1 cellular context compared by ENCODE assay signal in genomic region chr1:205229399-205229861, GRCh38.
TF ChIP-seq lines count a peak whose summit lies in the region.

No MANE protein-coding gene starts in this region.

TF ChIP-seq in HepG2, 621 proteins besides CTCF, POLR2A, EP300 and RAD21:
- TF ChIP-seq, protein P1, sequence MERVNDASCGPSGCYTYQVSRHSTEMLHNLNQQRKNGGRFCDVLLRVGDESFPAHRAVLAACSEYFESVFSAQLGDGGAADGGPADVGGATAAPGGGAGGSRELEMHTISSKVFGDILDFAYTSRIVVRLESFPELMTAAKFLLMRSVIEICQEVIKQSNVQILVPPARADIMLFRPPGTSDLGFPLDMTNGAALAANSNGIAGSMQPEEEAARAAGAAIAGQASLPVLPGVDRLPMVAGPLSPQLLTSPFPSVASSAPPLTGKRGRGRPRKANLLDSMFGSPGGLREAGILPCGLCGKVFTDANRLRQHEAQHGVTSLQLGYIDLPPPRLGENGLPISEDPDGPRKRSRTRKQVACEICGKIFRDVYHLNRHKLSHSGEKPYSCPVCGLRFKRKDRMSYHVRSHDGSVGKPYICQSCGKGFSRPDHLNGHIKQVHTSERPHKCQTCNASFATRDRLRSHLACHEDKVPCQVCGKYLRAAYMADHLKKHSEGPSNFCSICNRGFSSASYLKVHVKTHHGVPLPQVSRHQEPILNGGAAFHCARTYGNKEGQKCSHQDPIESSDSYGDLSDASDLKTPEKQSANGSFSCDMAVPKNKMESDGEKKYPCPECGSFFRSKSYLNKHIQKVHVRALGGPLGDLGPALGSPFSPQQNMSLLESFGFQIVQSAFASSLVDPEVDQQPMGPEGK (CRISPR knock-in tag; IDR thresholded peaks at IDR 0.05) = peak; percentile 58
- no peak for TF ChIP-seq IRF2 (CRISPR knock-in tag; IDR thresholded peaks at IDR 0.05)
- TF ChIP-seq ZNF740 (CRISPR knock-in tag; IDR thresholded peaks at IDR 0.05) = peak; percentile 85
- no peak for TF ChIP-seq CCDC6 (CRISPR knock-in tag; IDR thresholded peaks at IDR 0.05)
- no peak for TF ChIP-seq CBX2 (IDR thresholded peaks at IDR 0.05; ENCODE audit: low read depth, low read length)
- no peak for TF ChIP-seq CBX2 (CRISPR knock-in tag; IDR thresholded peaks at IDR 0.05; ENCODE audit: low read depth)
- TF ChIP-seq ZFX (CRISPR knock-in tag; IDR thresholded peaks at IDR 0.05; ENCODE audit: low read depth) = 0 out of 2 replicates have a peak, but pooled peaks have one; percentile 23
- no peak for TF ChIP-seq ZNF598 (CRISPR knock-in tag; IDR thresholded peaks at IDR 0.05; ENCODE audit: borderline replicate concordance)
- no peak for TF ChIP-seq IKZF1 (IDR thresholded peaks at IDR 0.05)
- TF ChIP-seq ZNF567 (CRISPR knock-in tag; IDR thresholded peaks at IDR 0.05; ENCODE audit: borderline replicate concordance) = no peak
- TF ChIP-seq ESRRA (CRISPR knock-in tag; IDR thresholded peaks at IDR 0.05; ENCODE audit: low read depth) = no peak
- TF ChIP-seq ZNF362 (CRISPR knock-in tag; IDR thresholded peaks at IDR 0.05; ENCODE audit: borderline replicate concordance) = no peak
- TF ChIP-seq ZNF629 (CRISPR knock-in tag; conservative IDR thresholded peaks at IDR 0.05) = peak; percentile 47; the same call in 1 of the 2 replicates
- TF ChIP-seq ZNF44 (CRISPR knock-in tag; IDR thresholded peaks at IDR 0.05) = no peak
- TF ChIP-seq, protein P2, sequence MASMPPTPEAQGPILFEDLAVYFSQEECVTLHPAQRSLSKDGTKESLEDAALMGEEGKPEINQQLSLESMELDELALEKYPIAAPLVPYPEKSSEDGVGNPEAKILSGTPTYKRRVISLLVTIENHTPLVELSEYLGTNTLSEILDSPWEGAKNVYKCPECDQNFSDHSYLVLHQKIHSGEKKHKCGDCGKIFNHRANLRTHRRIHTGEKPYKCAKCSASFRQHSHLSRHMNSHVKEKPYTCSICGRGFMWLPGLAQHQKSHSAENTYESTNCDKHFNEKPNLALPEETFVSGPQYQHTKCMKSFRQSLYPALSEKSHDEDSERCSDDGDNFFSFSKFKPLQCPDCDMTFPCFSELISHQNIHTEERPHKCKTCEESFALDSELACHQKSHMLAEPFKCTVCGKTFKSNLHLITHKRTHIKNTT (CRISPR knock-in tag; IDR thresholded peaks at IDR 0.05) = no peak
- no peak for TF ChIP-seq ZNF431 (CRISPR knock-in tag; IDR thresholded peaks at IDR 0.05; ENCODE audit: borderline replicate concordance, low read depth)
- TF ChIP-seq STAG1 (CRISPR knock-in tag; IDR thresholded peaks at IDR 0.05) = peak; percentile 28; the same call in 1 of the 2 replicates
- TF ChIP-seq, protein P3, sequence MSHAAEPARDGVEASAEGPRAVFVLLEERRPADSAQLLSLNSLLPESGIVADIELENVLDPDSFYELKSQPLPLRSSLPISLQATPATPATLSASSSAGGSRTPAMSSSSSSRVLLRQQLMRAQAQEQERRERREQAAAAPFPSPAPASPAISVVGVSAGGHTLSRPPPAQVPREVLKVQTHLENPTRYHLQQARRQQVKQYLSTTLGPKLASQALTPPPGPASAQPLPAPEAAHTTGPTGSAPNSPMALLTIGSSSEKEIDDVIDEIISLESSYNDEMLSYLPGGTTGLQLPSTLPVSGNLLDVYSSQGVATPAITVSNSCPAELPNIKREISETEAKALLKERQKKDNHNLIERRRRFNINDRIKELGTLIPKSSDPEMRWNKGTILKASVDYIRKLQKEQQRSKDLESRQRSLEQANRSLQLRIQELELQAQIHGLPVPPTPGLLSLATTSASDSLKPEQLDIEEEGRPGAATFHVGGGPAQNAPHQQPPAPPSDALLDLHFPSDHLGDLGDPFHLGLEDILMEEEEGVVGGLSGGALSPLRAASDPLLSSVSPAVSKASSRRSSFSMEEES (CRISPR knock-in tag; IDR thresholded peaks at IDR 0.05) = no peak
- TF ChIP-seq, protein P4, sequence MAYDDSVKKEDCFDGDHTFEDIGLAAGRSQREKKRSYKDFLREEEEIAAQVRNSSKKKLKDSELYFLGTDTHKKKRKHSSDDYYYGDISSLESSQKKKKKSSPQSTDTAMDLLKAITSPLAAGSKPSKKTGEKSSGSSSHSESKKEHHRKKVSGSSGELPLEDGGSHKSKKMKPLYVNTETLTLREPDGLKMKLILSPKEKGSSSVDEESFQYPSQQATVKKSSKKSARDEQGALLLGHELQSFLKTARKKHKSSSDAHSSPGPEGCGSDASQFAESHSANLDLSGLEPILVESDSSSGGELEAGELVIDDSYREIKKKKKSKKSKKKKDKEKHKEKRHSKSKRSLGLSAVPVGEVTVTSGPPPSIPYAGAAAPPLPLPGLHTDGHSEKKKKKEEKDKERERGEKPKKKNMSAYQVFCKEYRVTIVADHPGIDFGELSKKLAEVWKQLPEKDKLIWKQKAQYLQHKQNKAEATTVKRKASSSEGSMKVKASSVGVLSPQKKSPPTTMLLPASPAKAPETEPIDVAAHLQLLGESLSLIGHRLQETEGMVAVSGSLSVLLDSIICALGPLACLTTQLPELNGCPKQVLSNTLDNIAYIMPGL (CRISPR knock-in tag; IDR thresholded peaks at IDR 0.05; ENCODE audit: borderline replicate concordance in 1 of 2, low read depth in 1 of 2) = 0 out of 4 replicates have a peak, but pooled peaks of 1 of the 2 experiments have one; percentile 27
- no peak for TF ChIP-seq PHF20 (CRISPR knock-in tag; IDR thresholded peaks at IDR 0.05)
TF ChIP-seq in HepG2: peak in this region for 6.
